In the genomic region with DNA sequence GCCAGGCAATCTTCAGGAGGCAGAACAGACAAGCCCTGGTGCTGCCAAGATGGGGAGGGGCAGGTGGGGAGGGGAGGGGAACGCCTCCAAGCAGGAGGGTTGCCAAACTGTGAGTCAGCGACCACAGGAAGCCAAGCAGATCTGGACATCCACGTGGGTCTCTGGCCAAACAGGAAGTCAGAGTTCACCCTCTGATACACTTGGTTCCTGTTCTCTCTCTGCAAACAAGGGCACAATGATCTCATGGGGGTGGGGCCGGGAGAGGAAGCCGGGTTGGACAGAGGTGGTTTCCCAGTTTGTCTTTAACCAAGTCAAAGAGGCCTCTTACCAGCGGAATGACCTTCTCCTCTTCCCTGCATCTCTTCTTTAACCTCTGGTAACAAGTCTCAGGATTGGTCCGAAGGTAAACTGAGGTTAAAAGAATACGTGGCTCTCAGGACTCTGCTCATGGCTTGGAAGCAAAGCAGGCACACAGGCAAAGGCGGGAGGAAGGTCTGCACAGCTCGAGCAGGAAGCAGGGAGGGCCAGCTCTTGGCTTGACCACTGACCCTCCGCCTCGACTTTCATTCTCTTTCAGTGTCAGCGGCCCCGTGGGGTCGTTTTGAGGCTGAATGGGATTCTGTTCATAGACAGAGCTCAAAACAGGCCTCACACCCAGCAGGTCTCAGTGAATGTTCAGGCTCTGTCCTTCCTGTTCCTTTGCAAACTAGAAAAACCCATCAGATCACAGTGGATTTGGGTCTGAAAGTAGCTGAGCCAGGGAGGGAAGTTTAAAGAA, we compare ENCODE assay signal across 1 cellular context.
TF ChIP-seq lines count a peak whose summit lies in the region.

No MANE protein-coding gene starts in this region.

TF ChIP-seq in HEK293, 187 proteins besides CTCF, POLR2A, EP300 and RAD21 (continued from another document):
- TF ChIP-seq, protein P1, sequence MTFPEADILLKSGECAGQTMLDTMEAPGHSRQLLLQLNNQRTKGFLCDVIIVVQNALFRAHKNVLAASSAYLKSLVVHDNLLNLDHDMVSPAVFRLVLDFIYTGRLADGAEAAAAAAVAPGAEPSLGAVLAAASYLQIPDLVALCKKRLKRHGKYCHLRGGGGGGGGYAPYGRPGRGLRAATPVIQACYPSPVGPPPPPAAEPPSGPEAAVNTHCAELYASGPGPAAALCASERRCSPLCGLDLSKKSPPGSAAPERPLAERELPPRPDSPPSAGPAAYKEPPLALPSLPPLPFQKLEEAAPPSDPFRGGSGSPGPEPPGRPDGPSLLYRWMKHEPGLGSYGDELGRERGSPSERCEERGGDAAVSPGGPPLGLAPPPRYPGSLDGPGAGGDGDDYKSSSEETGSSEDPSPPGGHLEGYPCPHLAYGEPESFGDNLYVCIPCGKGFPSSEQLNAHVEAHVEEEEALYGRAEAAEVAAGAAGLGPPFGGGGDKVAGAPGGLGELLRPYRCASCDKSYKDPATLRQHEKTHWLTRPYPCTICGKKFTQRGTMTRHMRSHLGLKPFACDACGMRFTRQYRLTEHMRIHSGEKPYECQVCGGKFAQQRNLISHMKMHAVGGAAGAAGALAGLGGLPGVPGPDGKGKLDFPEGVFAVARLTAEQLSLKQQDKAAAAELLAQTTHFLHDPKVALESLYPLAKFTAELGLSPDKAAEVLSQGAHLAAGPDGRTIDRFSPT (tag by site-specific recombination; IDR thresholded peaks at IDR 0.05): no peak
- no peak for TF ChIP-seq ZFP37 (tag by site-specific recombination; IDR thresholded peaks at IDR 0.05)
- no peak for TF ChIP-seq ZBTB8A (tag by site-specific recombination; IDR thresholded peaks at IDR 0.05)
- TF ChIP-seq ZNF169 (tag by site-specific recombination; IDR thresholded peaks at IDR 0.05): no peak
- TF ChIP-seq KLF10 (tag by site-specific recombination; IDR thresholded peaks at IDR 0.05): peak; percentile 59; the same call in 1 of the 2 replicates
- TF ChIP-seq ZNF324 (tag by site-specific recombination; IDR thresholded peaks at IDR 0.05): no peak
- TF ChIP-seq ZNF843 (tag by site-specific recombination; IDR thresholded peaks at IDR 0.05): no peak
- no peak for TF ChIP-seq RBAK (tag by site-specific recombination; IDR thresholded peaks at IDR 0.05)
- peak; percentile 67 for TF ChIP-seq SP3 (tag by site-specific recombination; IDR thresholded peaks at IDR 0.05)
- no peak for TF ChIP-seq KLF8 (tag by site-specific recombination; IDR thresholded peaks at IDR 0.05)
- 0 out of 2 replicates have a peak, but pooled peaks have one; percentile 34 for TF ChIP-seq KLF16 (tag by site-specific recombination; IDR thresholded peaks at IDR 0.05)
- TF ChIP-seq ZIC2 (tag by site-specific recombination; IDR thresholded peaks at IDR 0.05): no peak
- no peak for TF ChIP-seq ZNF112 (tag by site-specific recombination; IDR thresholded peaks at IDR 0.05)
- no peak for TF ChIP-seq ZNF423 (tag by site-specific recombination; IDR thresholded peaks at IDR 0.05)
